17 cellular contexts compared by ENCODE assay signal in the genomic region with DNA sequence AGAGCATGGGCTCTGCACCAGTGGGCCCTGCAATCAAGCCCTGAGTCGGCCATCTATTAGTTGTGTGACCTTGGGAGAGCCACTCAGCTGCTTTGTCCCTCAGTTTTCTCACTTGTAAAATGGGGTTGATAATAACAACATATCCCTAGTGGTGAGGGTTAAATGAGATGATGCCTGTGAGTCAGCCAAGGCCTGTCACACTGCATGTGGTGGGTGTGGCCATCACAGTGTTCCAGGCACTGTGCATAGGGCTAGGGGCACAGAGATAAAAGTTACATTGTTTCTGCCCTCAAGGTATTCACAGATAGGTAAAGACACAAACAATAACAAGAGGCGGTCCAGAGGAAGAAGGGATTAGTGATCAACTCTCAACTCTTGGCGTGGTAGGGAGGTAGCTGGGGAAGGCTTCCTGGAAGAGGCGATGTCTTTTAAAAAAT. TPM values are rescaled to one million over a fixed set of nuclear protein-coding genes. Genes with fewer than 3 reads are reported as not detected.
A peak's percentile ranks its signal among the peaks of the same experiment; 100 is the strongest.
DNase-seq lines count a peak whose midpoint lies in the region; ATAC-seq and TF ChIP-seq lines count a peak whose summit lies in the region.
"Had no signal": no experiment of that assay in that cellular context is flagged by ENCODE, and none has a peak within 500 bp of the region (broad histone marks: within the 10 kb centered on the region; RNA-seq: fewer than 3 reads in every experiment).

No MANE protein-coding gene starts in this region.

- no peak for TF ChIP-seq EP300 in upper lobe of left lung (IDR thresholded peaks at IDR 0.05)

- intact Hi-C loops in right cardiac atrium (cut with DNase I) (no loop called here), cardiac septum (cut with DNase I) (no loop called here), PC-9 (cut with micrococcal nuclease; ENCODE audit: unreplicated experiment) (no loop called here), A673 (cut with micrococcal nuclease; ENCODE audit: unreplicated experiment) (no loop called here)

- no peaks in the 10 kb centered on the region for H3K9me3 ChIP-seq in right cardiac atrium (ENCODE audit: control insufficient read depth, low read length)
- H3K9me3 ChIP-seq in PC-9 (ENCODE audit: insufficient read depth, low read depth): no peaks in the 10 kb centered on the region
- H3K9me3 ChIP-seq in hepatocyte (ENCODE audit: low read depth): no peaks in the 10 kb centered on the region
- H3K9me3 ChIP-seq in upper lobe of left lung: no peaks in the 10 kb centered on the region
- no peaks in the 10 kb centered on the region for H3K9me3 ChIP-seq in A673 (ENCODE audit: low read depth, low read length, poor library complexity, severe bottlenecking)
- H3K9me3 ChIP-seq: BE2C, pancreas had no signal

- TF ChIP-seq CTCF in PC-9 (conservative IDR thresholded peaks at IDR 0.05) (no peak), hepatocyte (IDR thresholded peaks at IDR 0.05; ENCODE audit: poor library complexity) (no peak), upper lobe of left lung (IDR thresholded peaks at IDR 0.05) (no peak), A673 (conservative IDR thresholded peaks at IDR 0.05; ENCODE audit: low read depth, low read length) (no peak), GM13977 (IDR thresholded peaks at IDR 0.05; ENCODE audit: extremely low read depth, insufficient read depth, missing control alignments) (no peak)

- CTCF ChIA-PET in PC-9 (lab: Charles Lee): no interaction called here
- CTCF ChIA-PET in A673 (lab: Charles Lee): no interaction called here

- H3K9me2 ChIP-seq in PC-9 (ENCODE audit: insufficient read depth): no peaks in the 10 kb centered on the region
- no peaks in the 10 kb centered on the region for H3K9me2 ChIP-seq in hepatocyte (replicated peaks; ENCODE audit: insufficient read depth)

- H3F3A ChIP-seq in PC-9 (ENCODE audit: insufficient read depth, low read depth): peaks cover 18% of the 10 kb centered on the region; the same call in 1 of the 2 replicates

- H3K4me2 ChIP-seq in PC-9 (0 out of 2 replicates have a peak overlapping the region, but pooled peaks have one; percentile 4), hepatocyte (no peak overlapping the region)

- TF ChIP-seq POLR2A in upper lobe of left lung (IDR thresholded peaks at IDR 0.05): no peak

- peak in 1 of 3 donors; percentile 27 for DNase-seq in right cardiac atrium
- DNase-seq in cardiac septum (ENCODE audit: low spot score): no peak
- no peak for DNase-seq in PC-9
- peak; percentile 46 for DNase-seq in hepatocyte (ENCODE audit: low spot score)
- DNase-seq in upper lobe of left lung: no peak
- no peak for DNase-seq in A673 (ENCODE audit: low spot score)
- no peak for DNase-seq in putamen (ENCODE audit: low spot score)
- no peak for DNase-seq in GM13977 (ENCODE audit: low spot score)
- DNase-seq: activated CD4-positive, alpha-beta T cell treated with anti-CD3 and anti-CD28 coated beads for 4 hours; BE2C; DMS153; effector CD8-positive, alpha-beta T cell; H7; Kasumi-1; NCI-H1694 treated with DMSO at 0.1 percent for 48 hours; T-cell had no signal

- POLR2A ChIA-PET in PC-9 (lab: Charles Lee; ENCODE audit: unreplicated experiment): no interaction called here
- POLR2A ChIA-PET in A673 (lab: Charles Lee; ENCODE audit: low non-redundant PET): no interaction called here

- no peak overlapping the region for H3K4me3 ChIP-seq in right cardiac atrium (ENCODE audit: low read length)
- H3K4me3 ChIP-seq in PC-9: no peak overlapping the region
- no peak overlapping the region for H3K4me3 ChIP-seq in hepatocyte
- peak overlapping the region in 1 of 4 donors; percentile 90 for H3K4me3 ChIP-seq in upper lobe of left lung
- no peak overlapping the region for H3K4me3 ChIP-seq in A673 (ENCODE audit: low read depth, low read length, poor library complexity, severe bottlenecking)
- H3K4me3 ChIP-seq: pancreas had no signal

- H3K27me3 ChIP-seq in right cardiac atrium (ENCODE audit: control insufficient read depth, insufficient read depth): no peaks in the 10 kb centered on the region
- no peaks in the 10 kb centered on the region for H3K27me3 ChIP-seq in PC-9 (ENCODE audit: insufficient read depth, low read depth)
- no peaks in the 10 kb centered on the region for H3K27me3 ChIP-seq in hepatocyte
- H3K27me3 ChIP-seq in upper lobe of left lung: no peaks in the 10 kb centered on the region
- no peaks in the 10 kb centered on the region for H3K27me3 ChIP-seq in A673 (replicated peaks; ENCODE audit: insufficient read depth, low read depth, low read length, poor library complexity)
- H3K27me3 ChIP-seq: BE2C, pancreas had no signal

- H3K36me3 ChIP-seq in PC-9 (ENCODE audit: low read depth) (no peaks in the 10 kb centered on the region), hepatocyte (replicated peaks; ENCODE audit: insufficient read depth, low read depth) (no peaks in the 10 kb centered on the region), upper lobe of left lung (peaks cover 0 to 85% (median 19%) of the 10 kb centered on the region in 4 donors), A673 (ENCODE audit: insufficient read depth, low read length, poor library complexity, severe bottlenecking) (peaks cover 45% of the 10 kb centered on the region)
- H3K36me3 ChIP-seq: pancreas had no signal

- WGBS in right cardiac atrium: 71% methylated on average over 4 of the region's 4 CpGs
- 77% methylated on average over 4 of the region's 4 CpGs for WGBS in hepatocyte (ENCODE audit: low lambda C conversion rate, missing lambda C conversion rate)
- WGBS in upper lobe of left lung, 2 donors: 69 to 74% methylated on average over 3 to 4 of the region's 4 CpGs

- H3K27ac ChIP-seq in right cardiac atrium (ENCODE audit: low read length) (peak overlapping the region; percentile 7), PC-9 (no peak overlapping the region), hepatocyte (no peak overlapping the region), upper lobe of left lung (peak overlapping the region in 3 of 4 donors; percentile 35 to 78 (median 37)), A673 (ENCODE audit: low read depth, low read length, poor library complexity, severe bottlenecking) (no peak overlapping the region)
- H3K27ac ChIP-seq: pancreas had no signal

- no peak overlapping the region for H2AFZ ChIP-seq in PC-9
- H2AFZ ChIP-seq in hepatocyte: no peak overlapping the region

- BruUV-seq in PC-9 (replicated peaks; lab: Mats Ljungman, UMichigan) (no TSS peak), A673 (replicated peaks; lab: Mats Ljungman, UMichigan) (no TSS peak)

- H3K4me1 ChIP-seq in right cardiac atrium (ENCODE audit: control insufficient read depth, insufficient read depth, low read length) (peaks cover 35% of the 10 kb centered on the region), PC-9 (replicated peaks; ENCODE audit: insufficient read depth) (peaks cover 50% of the 10 kb centered on the region), hepatocyte (ENCODE audit: insufficient read depth) (peaks cover 52% of the 10 kb centered on the region), upper lobe of left lung (peaks cover 41 to 90% (median 80%) of the 10 kb centered on the region in 4 donors), A673 (ENCODE audit: insufficient read depth, low read length, poor library complexity, severe bottlenecking) (peaks cover 21% of the 10 kb centered on the region)
- H3K4me1 ChIP-seq: pancreas had no signal

- H3K79me2 ChIP-seq in PC-9 (ENCODE audit: low read depth): no peaks in the 10 kb centered on the region
- peaks cover 99% of the 10 kb centered on the region for H3K79me2 ChIP-seq in hepatocyte

- in situ Hi-C loops in GM13977 (cut with MboI; ENCODE audit: low pct_unique_long_range_greater_than_20kb, low sequenced_read_pairs, unreplicated experiment): no loop called here

- H4K20me1 ChIP-seq in PC-9 (ENCODE audit: insufficient read depth) (no peaks in the 10 kb centered on the region), hepatocyte (ENCODE audit: insufficient read depth, poor library complexity, severe bottlenecking) (peaks cover 61% of the 10 kb centered on the region)

- ATAC-seq in right cardiac atrium (peak in 1 of 2 donors; percentile 32), upper lobe of left lung (ENCODE audit: low FRiP score in 2 of 2) (peak in 1 of 2 donors; percentile 34)
- ATAC-seq: pancreas, T-cell had no signal

RNA-seq across cellular contexts. Expression of a gene that starts 19.5 kb away (rescaled TPM):
- 10 to 100 TPM; 54.5 to 68.8 (median 63.2) TPM for total RNA-seq in right cardiac atrium
- polyA plus RNA-seq in right cardiac atrium: 31.6 TPM
- total RNA-seq in cardiac septum: 50.2 TPM
- 7.1 and 10.6 TPM in 2 replicates for total RNA-seq in PC-9 (2021)
- total RNA-seq in hepatocyte: 26.4 and 35.4 TPM in 2 replicates
- polyA plus RNA-seq in hepatocyte: 24.2 and 26.6 TPM in 2 replicates
- total RNA-seq in upper lobe of left lung: 100 to 1,000 TPM in 3 of 6 donors, 10 to 100 TPM in 3; 76.6 to 377 (median 102) TPM
- 50.1 and 63.9 TPM in 2 replicates for total RNA-seq in A673 (2021)

Comparison
In these comparisons a context has a peak if more than half of its experiments do, and no peak if none do; other contexts are left out.
1. H3K27ac ChIP-seq: peak in right cardiac atrium (single experiment) and upper lobe of left lung (3 of 4); none in PC-9 (single experiment), hepatocyte (single experiment) and A673 (single experiment).